Comparison of ENCODE assay signal across 8 cellular contexts in the genomic region with DNA sequence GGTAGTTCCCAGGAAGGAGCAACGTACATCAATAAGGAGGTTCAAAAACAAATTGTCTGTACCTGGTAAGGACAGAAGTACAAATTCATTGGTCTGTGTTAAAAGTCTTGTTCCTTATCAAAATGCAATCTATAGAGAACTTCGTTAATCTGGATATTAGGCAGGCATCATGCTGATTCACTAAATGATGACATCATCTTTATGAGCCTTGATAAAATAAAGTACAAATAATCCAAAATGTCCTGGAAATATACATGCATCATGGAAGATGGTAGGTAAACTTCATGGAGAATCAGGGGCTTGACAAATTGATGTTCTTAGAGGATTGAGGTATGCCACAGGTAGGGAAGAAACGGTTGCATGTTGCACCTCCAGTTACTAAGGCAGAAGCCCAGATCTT.
"Had no signal": no experiment of that assay in that cellular context is flagged by ENCODE, and none has a peak within 500 bp of the region (broad histone marks: within the 10 kb centered on the region; RNA-seq: fewer than 3 reads in every experiment).

No MANE protein-coding gene starts in this region.

- FAIRE-seq: G401.6, GM12878, GM12891, GM12892, GM18507, GM19239 had no signal

- DNase-seq: GDM1, GF-D8 had no signal

- ATAC-seq: GM12878 had no signal

- H3K4me3 ChIP-seq: GM12878 had no signal
